In the genomic region with DNA sequence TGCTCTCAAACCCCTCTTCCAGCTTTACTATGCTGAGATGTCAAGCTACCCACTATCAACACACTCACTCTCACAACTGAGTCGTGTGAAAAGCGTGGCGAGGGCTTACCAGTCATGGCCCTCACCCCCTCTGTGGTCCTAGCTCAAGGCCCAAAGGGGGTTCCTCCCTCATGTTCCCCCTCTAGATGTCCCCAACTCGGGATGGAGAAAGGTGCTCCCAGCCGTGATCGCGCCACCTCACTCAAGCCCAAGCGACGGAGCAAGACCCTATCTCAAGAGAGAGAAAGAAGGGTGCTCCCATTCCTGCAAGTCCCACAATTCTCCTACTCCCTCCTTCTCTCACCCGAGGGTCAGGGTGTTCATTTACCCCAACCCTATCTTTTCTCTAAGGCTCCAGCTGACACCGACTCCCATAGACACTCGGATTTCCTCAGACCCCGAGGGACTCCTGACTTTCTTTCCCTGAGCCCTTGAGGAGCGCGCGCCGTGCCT, we compare ENCODE assay signal across 9 cellular contexts. TPM values are rescaled to one million over a fixed set of nuclear protein-coding genes. Genes with fewer than 3 reads are reported as not detected.
DNase-seq lines count a peak whose midpoint lies in the region; ATAC-seq and TF ChIP-seq lines count a peak whose summit lies in the region.
"Had no signal": no experiment of that assay in that cellular context is flagged by ENCODE, and none has a peak within 500 bp of the region (broad histone marks: within the 10 kb centered on the region; RNA-seq: fewer than 3 reads in every experiment).

No MANE protein-coding gene starts in this region.

- H3K9me3 Mint-ChIP-seq in T-cell: peaks cover 0 to under 1% (median 0%) of the 10 kb centered on the region in 3 donors

- DNase-seq in GM13976 (ENCODE audit: low spot score) (peak; percentile 17), T-cell (no peak), esophagus muscularis mucosa (ENCODE audit: extremely low spot score) (no peak), psoas muscle (no peak), OCI-M2 (lab: John Stamatoyannopoulos, UW; ENCODE audit: unreplicated experiment) (no peak), NCI-H446 (lab: John Stamatoyannopoulos, UW) (no peak)

- peaks cover 19% of the 10 kb centered on the region for H3K36me3 Mint-ChIP-seq in T-cell

- H3K4me1 Mint-ChIP-seq in T-cell: peaks cover 20 to 38% (median 31%) of the 10 kb centered on the region in 3 donors

- H3K27me3 ChIP-seq in esophagus muscularis mucosa (no peaks in the 10 kb centered on the region), psoas muscle (ENCODE audit: insufficient read depth in 3 of 3, low read length in 2 of 3) (no peaks in the 10 kb centered on the region)

- 4% methylated on average over 17 of the region's 17 CpGs for WGBS in esophagus muscularis mucosa
- 3 to 6% (median 4%) methylated on average over 17 of the region's 17 CpGs for WGBS in psoas muscle, 3 donors

- intact Hi-C loops in esophagus muscularis mucosa (cut with DNase I) (loop anchor here (10.0 kb wide), 1 partner anchor 537 kb away; a partner anchor contains a TSS), psoas muscle (cut with DNase I) (loop anchor here in 1 of 2 donors (10.0 kb wide), 1 partner anchor 493 kb away; no protein-coding TSS in a partner anchor)

- H3K27ac ChIP-seq in esophagus muscularis mucosa (replicated peaks in 1 of 4) (peak overlapping the region; percentile 70 to 83 (median 76)), psoas muscle (peak overlapping the region; percentile 72)

- H3K4me1 ChIP-seq in esophagus muscularis mucosa (peaks cover 7 to 21% (median 17%) of the 10 kb centered on the region in 4 donors), psoas muscle (peaks cover 6% of the 10 kb centered on the region)

- no peaks in the 10 kb centered on the region for H3K27me3 Mint-ChIP-seq in T-cell

- CTCF ChIA-PET in T-cell (lab: Charles Lee): interaction anchor here (0.5 to 0.6 kb wide), 2 partner anchors 9 to 1055 kb away, joined by 3 read pairs; no protein-coding TSS in a partner anchor

- peaks cover 0 to 17% (median 6%) of the 10 kb centered on the region in 4 donors for H3K36me3 ChIP-seq in esophagus muscularis mucosa
- H3K36me3 ChIP-seq in psoas muscle (ENCODE audit: insufficient read depth in 1 of 2, low read depth in 1 of 2): peaks cover 0 to 24% of the 10 kb centered on the region in 2 donors

- TF ChIP-seq POLR2A in esophagus muscularis mucosa (IDR thresholded peaks at IDR 0.05; ENCODE audit: low read depth): no peak

- peak overlapping the region; percentile 91 to 98 for H3K27ac Mint-ChIP-seq in T-cell

- TF ChIP-seq CTCF in GM13976 (IDR thresholded peaks at IDR 0.05; ENCODE audit: borderline replicate concordance, control extremely low read depth, extremely low read depth, insufficient read depth, missing control alignments) (no peak), esophagus muscularis mucosa (IDR thresholded peaks at IDR 0.05) (no peak), psoas muscle (IDR thresholded peaks at IDR 0.05) (no peak)

- peak overlapping the region; percentile 99 to 100 (median 100) for H3K4me3 Mint-ChIP-seq in T-cell

- TF ChIP-seq EP300 in esophagus muscularis mucosa (IDR thresholded peaks at IDR 0.05): no peak

- H3K4me3 ChIP-seq in esophagus muscularis mucosa: peak overlapping the region; percentile 76 to 90 (median 79)
- peak overlapping the region; percentile 82 for H3K4me3 ChIP-seq in psoas muscle

- H3K9me3 ChIP-seq in esophagus muscularis mucosa (no peaks in the 10 kb centered on the region), psoas muscle (no peaks in the 10 kb centered on the region)

- no peak for ATAC-seq in T-cell (replicated peaks in 1 of 4)
- peak; percentile 2 to 9 (median 4) for ATAC-seq in psoas muscle
- no peak for ATAC-seq in HG02759 (IDR thresholded peaks at IDR 0.05; ENCODE audit: unreplicated experiment)
- no peak for ATAC-seq in GM18498 (IDR thresholded peaks at IDR 0.05; ENCODE audit: unreplicated experiment)

- in situ Hi-C loops in GM13976 (cut with MboI; ENCODE audit: low sequenced_read_pairs, unreplicated experiment): no loop called here

- POLR2A ChIA-PET in T-cell (lab: Charles Lee): no interaction called here

RNA-seq across cellular contexts. Expression of a gene that starts 0.5 kb away (rescaled TPM):
- total RNA-seq in T-cell (10 to 100 TPM; 19.9 to 25.9 (median 22.2) TPM), esophagus muscularis mucosa (10 to 100 TPM; 10.0 to 12.3 (median 11.0) TPM), psoas muscle (1 to 10 TPM; 4.8 to 7.2 (median 6.8) TPM)
- 1 to 10 TPM; 4.3 to 7.1 (median 5.5) TPM for polyA plus RNA-seq in psoas muscle

RNA-seq across cellular contexts. Expression of a gene that starts 26.3 kb away (rescaled TPM):
- total RNA-seq in T-cell: not detected
- not detected for total RNA-seq in esophagus muscularis mucosa
- total RNA-seq in psoas muscle: under 1 TPM in 1 of 4 donors, not detected in 3; 0.18 TPM
- under 1 TPM in 1 of 3 donors, not detected in 2; 0.03 TPM for polyA plus RNA-seq in psoas muscle
- total RNA-seq: NCI-H460 had no signal

Comparison
In these comparisons a context has a peak if more than half of its experiments do, and no peak if none do; other contexts are left out.
1. ATAC-seq: peak in psoas muscle (4 of 4); none in T-cell (0 of 4), HG02759 (single experiment) and GM18498 (single experiment).